ENCODE assay signal across 8 cellular contexts in genomic region chr2:27446057-27446456, GRCh38. TPM values are rescaled to one million over a fixed set of nuclear protein-coding genes. Genes with fewer than 3 reads are reported as not detected.
DNase-seq lines count a peak whose midpoint lies in the region; FAIRE-seq and TF ChIP-seq lines count a peak whose summit lies in the region.
"Had no signal": no experiment of that assay in that cellular context is flagged by ENCODE, and none has a peak within 500 bp of the region (broad histone marks: within the 10 kb centered on the region; RNA-seq: fewer than 3 reads in every experiment).

No MANE protein-coding gene starts in this region.

- peaks cover 6% of the 10 kb centered on the region for H3K36me3 ChIP-seq in bronchial epithelial cell (ENCODE audit: control insufficient read depth, insufficient read depth, low read length)
- H3K36me3 ChIP-seq in mucosa of stomach (ENCODE audit: control insufficient read depth, insufficient read depth, low read length) = peaks cover 2% of the 10 kb centered on the region
- peaks cover 6% of the 10 kb centered on the region for H3K36me3 ChIP-seq in H7 (replicated peaks; ENCODE audit: control insufficient read depth, insufficient read depth, low read length)

- H3K9me3 ChIP-seq in mucosa of stomach (ENCODE audit: control insufficient read depth, low read length) = no peaks in the 10 kb centered on the region

- H3K27me3 ChIP-seq in bronchial epithelial cell (ENCODE audit: control insufficient read depth, insufficient read depth, low read length) = no peaks in the 10 kb centered on the region
- no peaks in the 10 kb centered on the region for H3K27me3 ChIP-seq in mucosa of stomach (ENCODE audit: control insufficient read depth, insufficient read depth, low read length)
- no peaks in the 10 kb centered on the region for H3K27me3 ChIP-seq in H7 (ENCODE audit: control insufficient read depth, insufficient read depth, low read length)

- peak overlapping the region; percentile 89 for H3K9ac ChIP-seq in mucosa of stomach (ENCODE audit: low read length)

- peak; percentile 83 for FAIRE-seq in bronchial epithelial cell (lab: Jason Lieb, UNC)

- TF ChIP-seq CTCF in bronchial epithelial cell (IDR thresholded peaks at IDR 0.05; ENCODE audit: insufficient read depth, low read length, severe bottlenecking) = no peak

- peaks cover 22% of the 10 kb centered on the region for H3K4me1 ChIP-seq in mucosa of stomach (ENCODE audit: control insufficient read depth, insufficient read depth, low read length)

- no peak overlapping the region for H3K4me3 ChIP-seq in bronchial epithelial cell (ENCODE audit: low read depth, low read length)
- H3K4me3 ChIP-seq in mucosa of stomach (ENCODE audit: low read length) = peak overlapping the region; percentile 72
- H3K4me3 ChIP-seq in H7 (ENCODE audit: insufficient read depth, low read depth, low read length) = no peak overlapping the region

- DNase-seq in DMS53 treated with DMSO at 0.1 percent for 48 hours (lab: John Stamatoyannopoulos, UW; ENCODE audit: unreplicated experiment) = peak; percentile 14
- DNase-seq in MV-4-11 (lab: John Stamatoyannopoulos, UW) = peak; percentile 12
- peak; percentile 86 for DNase-seq in bronchial epithelial cell (ENCODE audit: low read depth)
- DNase-seq in UCSD-AML1 (lab: John Stamatoyannopoulos, UW; ENCODE audit: unreplicated experiment) = no peak
- no peak for DNase-seq in hippocampal formation (lab: John Stamatoyannopoulos, UW)
- DNase-seq in H7 = no peak
- DNase-seq: GOT3 had no signal

RNA-seq across cellular contexts. Expression of gene KRTCAP3, which starts 3.9 kb away (rescaled TPM):
- total RNA-seq in bronchial epithelial cell = 28.4 and 29.1 TPM in 2 replicates
- total RNA-seq in H7 (2014; rRNA removed; shearing (Covaris generic)) = 9.0 and 13.4 TPM in 2 replicates

RNA-seq across cellular contexts. Expression of gene NRBP1, which starts 17.6 kb away (rescaled TPM):
- total RNA-seq in bronchial epithelial cell = 93.7 and 125 TPM in 2 replicates
- 150 and 162 TPM in 2 replicates for total RNA-seq in H7 (2014; rRNA removed; shearing (Covaris generic))

RNA-seq across cellular contexts. Expression of gene PPM1G, which starts 36.7 kb away (rescaled TPM):
- total RNA-seq in bronchial epithelial cell = 94.2 and 143 TPM in 2 replicates
- total RNA-seq in H7 (2014; rRNA removed; shearing (Covaris generic)) = 151 and 164 TPM in 2 replicates

RNA-seq across cellular contexts. Expression of gene IFT172, which starts 43.5 kb away (rescaled TPM):
- total RNA-seq in bronchial epithelial cell = 5.0 and 5.5 TPM in 2 replicates
- 9.8 and 14.2 TPM in 2 replicates for total RNA-seq in H7 (2014; rRNA removed; shearing (Covaris generic))

RNA-seq across cellular contexts. Expression of gene FNDC4, which starts 48.9 kb away (rescaled TPM):
- total RNA-seq in bronchial epithelial cell = 7.6 and 8.1 TPM in 2 replicates
- 7.4 and 9.7 TPM in 2 replicates for total RNA-seq in H7 (2014; rRNA removed; shearing (Covaris generic))

Comparison
In these comparisons a context has a peak if more than half of its experiments do, and no peak if none do; other contexts are left out.
1. DNase-seq: peak in DMS53 treated with DMSO at 0.1 percent for 48 hours (single experiment), MV-4-11 (single experiment) and bronchial epithelial cell (single experiment); none in UCSD-AML1 (single experiment), hippocampal formation (0 of 2) and H7 (single experiment).